9 cellular contexts compared by ENCODE assay signal in the genomic region with DNA sequence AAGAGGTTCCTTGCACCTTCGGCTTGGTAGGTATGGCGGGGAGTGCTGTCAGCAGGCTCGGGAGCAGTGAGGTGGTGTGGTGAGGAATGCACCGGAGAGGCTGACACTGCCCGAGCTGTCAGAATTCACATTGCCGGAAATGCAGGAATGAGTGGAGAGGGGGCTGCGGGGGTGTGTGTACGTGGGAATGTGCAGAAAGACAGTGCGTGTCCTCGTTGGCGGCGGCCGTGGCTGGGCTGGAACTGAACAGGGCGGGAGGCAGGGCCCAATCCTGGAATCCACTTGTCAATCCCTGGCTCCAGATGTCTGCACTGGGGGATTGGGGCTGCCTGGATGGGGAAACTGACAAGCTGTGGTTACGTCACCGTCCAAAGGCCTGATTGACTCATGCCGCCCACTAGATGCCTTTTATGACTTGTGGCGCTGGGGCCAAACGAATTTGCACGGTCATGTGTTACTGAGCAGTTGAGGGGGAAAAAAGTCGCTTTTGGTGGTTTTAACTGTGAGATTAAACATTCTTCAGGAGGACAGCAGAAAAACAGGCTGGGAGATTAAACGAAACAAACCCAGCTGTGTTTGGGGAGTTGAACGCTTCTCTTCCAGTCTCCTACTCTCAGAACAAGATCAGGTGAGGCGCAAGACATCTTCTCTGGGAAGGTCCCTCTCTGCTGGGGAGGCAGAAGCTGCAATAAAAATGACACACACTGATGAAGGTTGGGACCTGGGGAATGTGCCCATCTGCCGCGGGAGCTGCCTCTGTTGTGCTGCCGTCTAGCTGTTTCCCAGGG.
DNase-seq lines count a peak whose midpoint lies in the region; ATAC-seq and TF ChIP-seq lines count a peak whose summit lies in the region.
"Had no signal": no experiment of that assay in that cellular context is flagged by ENCODE, and none has a peak within 500 bp of the region (broad histone marks: within the 10 kb centered on the region; RNA-seq: fewer than 3 reads in every experiment).

No MANE protein-coding gene starts in this region.

- no peaks in the 10 kb centered on the region for H3K4me1 Mint-ChIP-seq in effector memory CD8-positive, alpha-beta T cell (ENCODE audit: low read depth in 2 of 2)
- H3K4me1 Mint-ChIP-seq: naive B cell had no signal

- no peak overlapping the region for H3K4me3 ChIP-seq in Peyer's patch
- H3K4me3 ChIP-seq in prostate gland: no peak overlapping the region

- no peaks in the 10 kb centered on the region for H3K9me3 Mint-ChIP-seq in effector memory CD8-positive, alpha-beta T cell

- TF ChIP-seq CTCF in Peyer's patch (IDR thresholded peaks at IDR 0.05) (no peak), prostate gland (IDR thresholded peaks at IDR 0.05) (no peak)

- H3K27ac Mint-ChIP-seq in effector memory CD8-positive, alpha-beta T cell: no peak overlapping the region

- H3K36me3 Mint-ChIP-seq in effector memory CD8-positive, alpha-beta T cell (ENCODE audit: insufficient read depth): no peaks in the 10 kb centered on the region
- H3K36me3 Mint-ChIP-seq: naive B cell had no signal

- H3K27me3 ChIP-seq in Peyer's patch: no peaks in the 10 kb centered on the region
- no peaks in the 10 kb centered on the region for H3K27me3 ChIP-seq in prostate gland (replicated peaks; ENCODE audit: insufficient read depth)

- H3K4me3 Mint-ChIP-seq in effector memory CD8-positive, alpha-beta T cell: no peak overlapping the region
- H3K4me3 Mint-ChIP-seq: naive B cell had no signal

- H3K27ac ChIP-seq in Peyer's patch: peak overlapping the region in 1 of 4 donors; percentile 43
- no peak overlapping the region for H3K27ac ChIP-seq in prostate gland

- H3K27me3 Mint-ChIP-seq in effector memory CD8-positive, alpha-beta T cell: peaks cover 22 to 55% of the 10 kb centered on the region in 2 donors

- H3K9me3 ChIP-seq in Peyer's patch: no peaks in the 10 kb centered on the region
- H3K9me3 ChIP-seq in prostate gland: no peaks in the 10 kb centered on the region

- 66% methylated on average over 27 of the region's 27 CpGs for WGBS in prostate gland

- TF ChIP-seq POLR2A in Peyer's patch (IDR thresholded peaks at IDR 0.05): no peak
- no peak for TF ChIP-seq POLR2A in prostate gland (IDR thresholded peaks at IDR 0.05)

- H3K36me3 ChIP-seq in Peyer's patch (no peaks in the 10 kb centered on the region), prostate gland (no peaks in the 10 kb centered on the region)

- DNase-seq in Daoy (ENCODE audit: low read depth) (peak; percentile 83), Peyer's patch (peak in 2 of 3 donors; percentile 20 to 69), foreskin melanocyte (peak; percentile 40), posterior vena cava (ENCODE audit: low spot score) (peak; percentile 89), cerebellum (ENCODE audit: low spot score) (no peak), anterior cingulate cortex (lab: John Stamatoyannopoulos, UW) (no peak), prostate gland (ENCODE audit: low spot score) (no peak)
- no peak for DNase-seq in effector memory CD8-positive, alpha-beta T cell
- DNase-seq: naive B cell had no signal

- H3K4me1 ChIP-seq in Peyer's patch (no peaks in the 10 kb centered on the region), prostate gland (replicated peaks) (no peaks in the 10 kb centered on the region)

- intact Hi-C loops in posterior vena cava (cut with DNase I): loop anchor here in 1 of 2 donors (10.0 kb wide), 1 partner anchor 201 kb away; the partner anchor contains the start of gene INHBB
- intact Hi-C loops in prostate gland (cut with DNase I): no loop called here

- ATAC-seq in effector memory CD8-positive, alpha-beta T cell (replicated peaks): no peak

Comparison
In these comparisons a context has a peak if more than half of its experiments do, and no peak if none do; other contexts are left out.
1. DNase-seq: peak in Daoy (single experiment), Peyer's patch (2 of 3), foreskin melanocyte (single experiment) and posterior vena cava (single experiment); none in effector memory CD8-positive, alpha-beta T cell (0 of 3), cerebellum (single experiment), anterior cingulate cortex (0 of 58) and prostate gland (single experiment).